ENCODE assay signal across 28 cellular contexts in genomic region chr6:165146456-165146855, GRCh38.
"Had no signal": no experiment of that assay in that cellular context is flagged by ENCODE, and none has a peak within 500 bp of the region (broad histone marks: within the 10 kb centered on the region; RNA-seq: fewer than 3 reads in every experiment).

No MANE protein-coding gene starts in this region.

- H3K27me3 Mint-ChIP-seq: activated CD4-positive, alpha-beta T cell treated with anti-CD3 and anti-CD28 coated beads for 36 hours; activated naive CD8-positive, alpha-beta T cell treated with anti-CD3 and anti-CD28 coated beads, Interleukin-2, amount 10 ng/mL, durations not matched to agents 7 days and 5 days; effector memory CD8-positive, alpha-beta T cell; natural killer cell treated with Interleukin-12 subunit alpha and Interleukin-12 subunit beta and Interleukin-15 and Interleukin-18, amount 100 ng/mL, for 72 hours; stimulated activated memory B cell treated with anti-CD40 and anti-IgM and Interleukin-4, amounts not matched to agents 10 μg/mL and 1 μg/mL and 100 μg/mL, for 72 hours had no signal

- H3K9me3 Mint-ChIP-seq: activated naive CD4-positive, alpha-beta T cell treated with anti-CD3 and anti-CD28 coated beads for 36 hours; activated naive CD8-positive, alpha-beta T cell treated with anti-CD3 and anti-CD28 coated beads, Interleukin-2, amount 10 ng/mL, durations not matched to agents 7 days and 5 days had no signal

- DNase-seq: activated CD4-positive, alpha-beta T cell treated with anti-CD3 and anti-CD28 coated beads for 36 hours; activated CD4-positive, alpha-beta T cell treated with anti-CD3 and anti-CD28 coated beads, Interleukin-2, amount 50 U/mL, for 4 hours; activated CD8-positive, alpha-beta memory T cell treated with anti-CD3 and anti-CD28 coated beads for 24 hours; activated CD8-positive, alpha-beta memory T cell treated with anti-CD3 and anti-CD28 coated beads, Interleukin-2, amount 50 U/mL, for 4 hours; activated effector memory CD4-positive, alpha-beta T cell treated with Interleukin-2 at 50 U/mL for 16 hours; activated naive CD4-positive, alpha-beta T cell treated with anti-CD3 and anti-CD28 coated beads for 36 hours; activated naive CD8-positive, alpha-beta T cell treated with anti-CD3 and anti-CD28 coated beads, Interleukin-2, amount 10 ng/mL, durations not matched to agents 7 days and 5 days; activated T-cell treated with anti-CD3 and anti-CD28 coated beads, Interleukin-2, amount 50 U/mL, for 4 hours; amniotic stem cell; colonic mucosa; effector memory CD8-positive, alpha-beta T cell; esophagus squamous epithelium; heart right ventricle; lower lobe of right lung; retina; sigmoid colon; stimulated activated CD4-positive, alpha-beta T cell treated with anti-CD3 and anti-CD28 coated beads, Interleukin-15, amount 100 ng/mL, for 24 hours; T-helper 9 cell; upper lobe of right lung had no signal

- ATAC-seq: activated CD4-positive, alpha-beta T cell treated with anti-CD3 and anti-CD28 coated beads for 36 hours; activated T-cell treated with anti-CD3 and anti-CD28 coated beads, Interleukin-2, amount 50 U/mL, for 4 hours; effector memory CD8-positive, alpha-beta T cell; gastroesophageal sphincter; heart right ventricle; left lobe of liver; lower lobe of right lung; natural killer cell treated with Interleukin-12 subunit alpha and Interleukin-12 subunit beta and Interleukin-15 and Interleukin-18, amount 100 ng/mL, for 72 hours; stimulated activated memory B cell treated with anti-CD40 and anti-IgM and Interleukin-4, amounts not matched to agents 10 μg/mL and 1 μg/mL and 100 μg/mL, for 72 hours; WTC11 had no signal

- H3K4me1 Mint-ChIP-seq: activated CD4-positive, alpha-beta T cell treated with anti-CD3 and anti-CD28 coated beads for 36 hours; activated naive CD8-positive, alpha-beta T cell treated with anti-CD3 and anti-CD28 coated beads, Interleukin-2, amount 10 ng/mL, durations not matched to agents 7 days and 5 days; stimulated activated memory B cell treated with anti-CD40 and anti-IgM and Interleukin-4, amounts not matched to agents 10 μg/mL and 1 μg/mL and 100 μg/mL, for 72 hours; WTC11 had no signal

- H3K4me3 Mint-ChIP-seq: activated CD4-positive, alpha-beta T cell treated with anti-CD3 and anti-CD28 coated beads for 36 hours; activated naive CD4-positive, alpha-beta T cell treated with anti-CD3 and anti-CD28 coated beads for 36 hours; activated naive CD8-positive, alpha-beta T cell treated with anti-CD3 and anti-CD28 coated beads, Interleukin-2, amount 10 ng/mL, durations not matched to agents 7 days and 5 days; activated T-cell treated with anti-CD3 and anti-CD28 coated beads, Interleukin-2, amount 50 U/mL, for 4 hours; effector memory CD8-positive, alpha-beta T cell; natural killer cell treated with Interleukin-12 subunit alpha and Interleukin-12 subunit beta and Interleukin-15 and Interleukin-18, amount 100 ng/mL, for 72 hours; stimulated activated memory B cell treated with anti-CD40 and anti-IgM and Interleukin-4, amounts not matched to agents 10 μg/mL and 1 μg/mL and 100 μg/mL, for 72 hours; WTC11 had no signal

- H3K27ac Mint-ChIP-seq: activated CD4-positive, alpha-beta T cell treated with anti-CD3 and anti-CD28 coated beads for 36 hours; activated naive CD4-positive, alpha-beta T cell treated with anti-CD3 and anti-CD28 coated beads for 36 hours; activated naive CD8-positive, alpha-beta T cell treated with anti-CD3 and anti-CD28 coated beads, Interleukin-2, amount 10 ng/mL, durations not matched to agents 7 days and 5 days; effector memory CD8-positive, alpha-beta T cell; natural killer cell treated with Interleukin-12 subunit alpha and Interleukin-12 subunit beta and Interleukin-15 and Interleukin-18, amount 100 ng/mL, for 72 hours; stimulated activated memory B cell treated with anti-CD40 and anti-IgM and Interleukin-4, amounts not matched to agents 10 μg/mL and 1 μg/mL and 100 μg/mL, for 72 hours; WTC11 had no signal

- H3K4me1 ChIP-seq: breast epithelium, colonic mucosa, esophagus squamous epithelium, gastroesophageal sphincter, heart right ventricle, lower lobe of right lung, sigmoid colon, upper lobe of right lung had no signal

- H3K27me3 ChIP-seq: breast epithelium, colonic mucosa, dorsolateral prefrontal cortex, esophagus squamous epithelium, gastroesophageal sphincter, heart right ventricle, sigmoid colon, upper lobe of right lung had no signal

- H3K9me3 ChIP-seq: colonic mucosa, lower lobe of right lung, thoracic aorta, upper lobe of right lung had no signal

- H3K27ac ChIP-seq: breast epithelium, colonic mucosa, esophagus squamous epithelium, gastroesophageal sphincter, heart right ventricle, lower lobe of right lung, sigmoid colon, thoracic aorta, upper lobe of right lung had no signal

- H3K4me3 ChIP-seq: breast epithelium, colonic mucosa, dorsolateral prefrontal cortex, esophagus squamous epithelium, gastroesophageal sphincter, heart right ventricle, lower lobe of right lung, sigmoid colon, smooth muscle cell, thoracic aorta, upper lobe of right lung had no signal

- H3K36me3 ChIP-seq: breast epithelium, colonic mucosa, esophagus squamous epithelium, gastroesophageal sphincter, heart right ventricle, lower lobe of right lung, sigmoid colon, thoracic aorta, upper lobe of right lung had no signal

- H3K36me3 Mint-ChIP-seq: activated naive CD8-positive, alpha-beta T cell treated with anti-CD3 and anti-CD28 coated beads, Interleukin-2, amount 10 ng/mL, durations not matched to agents 7 days and 5 days; natural killer cell treated with Interleukin-12 subunit alpha and Interleukin-12 subunit beta and Interleukin-15 and Interleukin-18, amount 100 ng/mL, for 72 hours; stimulated activated memory B cell treated with anti-CD40 and anti-IgM and Interleukin-4, amounts not matched to agents 10 μg/mL and 1 μg/mL and 100 μg/mL, for 72 hours; WTC11 had no signal
